ENCODE assay signal across 10 cellular contexts in genomic region chr5:80109549-80110478, GRCh38.
DNase-seq lines count a peak whose midpoint lies in the region; ATAC-seq, FAIRE-seq and TF ChIP-seq lines count a peak whose summit lies in the region.
"Had no signal": no experiment of that assay in that cellular context is flagged by ENCODE, and none has a peak within 500 bp of the region (broad histone marks: within the 10 kb centered on the region; RNA-seq: fewer than 3 reads in every experiment).

No MANE protein-coding gene starts in this region.

- H2BK15ac ChIP-seq in H1 (ENCODE audit: low read length), result peak overlapping the region; percentile 14

- H3K23me2 ChIP-seq in H1 (ENCODE audit: low read depth, low read length), result no peaks in the 10 kb centered on the region

- H3K79me2 ChIP-seq in Karpas-422 (ENCODE audit: low read length) (no peaks in the 10 kb centered on the region), H1 (ENCODE audit: control insufficient read depth in 1 of 2, insufficient read depth in 2 of 2, low read length in 2 of 2) (no peaks in the 10 kb centered on the region), PC-9 (ENCODE audit: low read depth) (no peaks in the 10 kb centered on the region)

- H3K27me3 ChIP-seq in Karpas-422 (ENCODE audit: low read length), result no peaks in the 10 kb centered on the region
- H3K27me3 ChIP-seq in H1 (replicated peaks in 1 of 4; ENCODE audit: control insufficient read depth in 3 of 4, extremely low read depth in 1 of 4, insufficient read depth in 3 of 4, low read length in 3 of 4), result no peaks in the 10 kb centered on the region
- H3K27me3 ChIP-seq in ovary, result no peaks in the 10 kb centered on the region
- H3K27me3 ChIP-seq in PC-9 (ENCODE audit: insufficient read depth, low read depth), result no peaks in the 10 kb centered on the region

- no peak overlapping the region for H3K9ac ChIP-seq in Karpas-422 (ENCODE audit: low read length)
- no peak overlapping the region for H3K9ac ChIP-seq in H1 (replicated peaks in 1 of 4; ENCODE audit: extremely low read depth in 1 of 4, low read depth in 3 of 4, low read length in 3 of 4)

- H3K4me3 ChIP-seq in Karpas-422 (ENCODE audit: low read length) (no peak overlapping the region), H1 (ENCODE audit: extremely low read depth in 1 of 4, insufficient read depth in 2 of 4, low read depth in 3 of 4, low read length in 4 of 4) (0 out of 8 replicates have a peak overlapping the region, but pooled peaks of 1 of the 4 experiments have one; percentile 4), ovary (no peak overlapping the region), PC-9 (no peak overlapping the region)

- peak overlapping the region; percentile 45 for H4K8ac ChIP-seq in H1 (ENCODE audit: extremely low read depth, insufficient read depth, low read length)

- peak overlapping the region; percentile 1 for H2BK120ac ChIP-seq in H1 (replicated peaks; ENCODE audit: low read depth, low read length)

- no peak for DNase-seq in Karpas-422
- peak in 1 of 2 experiments; percentile 63 for DNase-seq in H1 (ENCODE audit: low read depth in 1 of 2, low spot score in 2 of 2)
- DNase-seq in ovary, result peak in 3 of 5 donors; percentile 35 to 68 (median 37)
- no peak for DNase-seq in inferior parietal cortex (ENCODE audit: extremely low spot score)
- DNase-seq in PC-9, result no peak
- DNase-seq: effector memory CD4-positive, alpha-beta T cell; NCI-H748 treated with DMSO at 0.1 percent for 48 hours had no signal

- intact Hi-C loops in ovary (cut with DNase I), result loop anchor here in 1 of 4 donors (10.0 kb wide), 1 partner anchor 155 kb away; no protein-coding TSS in a partner anchor
- intact Hi-C loops in PC-9 (cut with micrococcal nuclease; ENCODE audit: unreplicated experiment), result no loop called here

- no peaks in the 10 kb centered on the region for H3K9me3 ChIP-seq in Karpas-422 (ENCODE audit: low read length)
- H3K9me3 ChIP-seq in H1 (ENCODE audit: insufficient read depth in 2 of 2, low read depth in 1 of 2, low read length in 1 of 2), result no peaks in the 10 kb centered on the region; a peak in 2 of 4 replicates
- H3K9me3 ChIP-seq in ovary, result no peaks in the 10 kb centered on the region
- H3K9me3 ChIP-seq in PC-9 (ENCODE audit: insufficient read depth, low read depth), result no peaks in the 10 kb centered on the region

- ATAC-seq in GM19463 (IDR thresholded peaks at IDR 0.05; ENCODE audit: unreplicated experiment) (peak; percentile 76), GM19467 (IDR thresholded peaks at IDR 0.05; ENCODE audit: unreplicated experiment) (no peak), GM19328 (IDR thresholded peaks at IDR 0.05; ENCODE audit: unreplicated experiment) (no peak)

- no peak overlapping the region for H2AK5ac ChIP-seq in H1 (ENCODE audit: low read depth, low read length)

- no peak overlapping the region for H3K4ac ChIP-seq in H1 (replicated peaks; ENCODE audit: insufficient read length, low read depth, low read length)

- FAIRE-seq in H1 (lab: Jason Lieb, UNC), result no peak

- BruUV-seq in PC-9 (replicated peaks; lab: Mats Ljungman, UMichigan), result no TSS peak

- H3K36me3 ChIP-seq in Karpas-422 (ENCODE audit: insufficient read depth, low read length) (no peaks in the 10 kb centered on the region), H1 (ENCODE audit: control insufficient read depth in 2 of 4, insufficient read depth in 4 of 4, low read length in 3 of 4) (no peaks in the 10 kb centered on the region), ovary (no peaks in the 10 kb centered on the region), PC-9 (ENCODE audit: low read depth) (no peaks in the 10 kb centered on the region)

- H4K5ac ChIP-seq in H1 (ENCODE audit: insufficient read length, low read depth, low read length), result no peak overlapping the region

- no peak for TF ChIP-seq POLR2A in H1 (IDR thresholded peaks at IDR 0.05; ENCODE audit: control extremely low read depth in 1 of 2, low read depth in 2 of 2, low read length in 2 of 2)
- TF ChIP-seq POLR2A in ovary (IDR thresholded peaks at IDR 0.05), result no peak

- TF ChIP-seq EP300 in H1 (IDR thresholded peaks at IDR 0.05; ENCODE audit: borderline replicate concordance in 1 of 2, low read depth in 2 of 2, low read length in 2 of 2), result no peak
- TF ChIP-seq EP300 in ovary (IDR thresholded peaks at IDR 0.05), result no peak

- H3K79me1 ChIP-seq in H1 (ENCODE audit: low read depth, low read length), result no peaks in the 10 kb centered on the region

- no peak overlapping the region for H3K23ac ChIP-seq in H1 (ENCODE audit: insufficient read length)

- POLR2A ChIA-PET in H1 (lab: Charles Lee; ENCODE audit: partially characterized antibody), result interaction anchor here (0.6 to 2.4 kb wide), 13 partner anchors 10 to 151 kb away, joined by 3 to 8 read pairs (median 3); no protein-coding TSS in a partner anchor
- POLR2A ChIA-PET in PC-9 (lab: Charles Lee; ENCODE audit: unreplicated experiment), result no interaction called here

- 0 out of 2 replicates have a peak overlapping the region, but pooled peaks have one; percentile 7 for H2BK5ac ChIP-seq in H1 (ENCODE audit: low read depth, low read length)

- no peaks in the 10 kb centered on the region for H3F3A ChIP-seq in PC-9 (ENCODE audit: insufficient read depth, low read depth)

- WGBS in H1 (ENCODE audit: extremely low coverage in 1 of 2, insufficient coverage in 1 of 2, insufficient read length in 1 of 2, insufficient replicate concordance in 2 of 2, low coverage in 1 of 2, low lambda C conversion rate in 2 of 2, missing lambda C conversion rate in 1 of 2), 2 experiments, result 62% methylated on average over 9 of the region's 9 CpGs; no CpG with 5 or more reads in 1 of the 2 experiments
- WGBS in ovary, 3 donors, result 17 to 26% (median 24%) methylated on average over 9 of the region's 9 CpGs

- peak overlapping the region; percentile 71; the same call in 1 of the 2 replicates for H3K18ac ChIP-seq in H1 (ENCODE audit: extremely low read depth, low read length)

- CTCF ChIA-PET in H1 (lab: Charles Lee; ENCODE audit: partially characterized antibody), result interaction anchor here (0.8 to 2.0 kb wide), 19 partner anchors 9 to 231 kb away, joined by 3 to 10 read pairs (median 4); no protein-coding TSS in a partner anchor
- CTCF ChIA-PET in PC-9 (lab: Charles Lee), result interaction anchor here (0.7 kb wide), 1 partner anchor 1084 kb away, joined by 4 read pairs; no protein-coding TSS in a partner anchor

- peak overlapping the region; percentile 59 for H4K91ac ChIP-seq in H1 (replicated peaks; ENCODE audit: insufficient read length, low read length)

- H3K56ac ChIP-seq in H1 (replicated peaks; ENCODE audit: insufficient read length, low read depth, low read length), result no peak overlapping the region

- TF ChIP-seq RAD21 in H1 (IDR thresholded peaks at IDR 0.05 in 1 of 2, conservative IDR thresholded peaks at IDR 0.05 in 1 of 2; ENCODE audit: low read depth in 2 of 2, low read length in 2 of 2), result no peak

- H2AFZ ChIP-seq in Karpas-422 (ENCODE audit: low read length) (no peak overlapping the region), H1 (ENCODE audit: low read length) (0 out of 2 replicates have a peak overlapping the region, but pooled peaks have one; percentile 14), PC-9 (no peak overlapping the region)

- no peak for TF ChIP-seq CTCF in H1 (IDR thresholded peaks at IDR 0.05; ENCODE audit: control extremely low read depth in 1 of 3, insufficient read depth in 1 of 3, low read depth in 1 of 3, low read length in 3 of 3)
- no peak for TF ChIP-seq CTCF in ovary (IDR thresholded peaks at IDR 0.05)
- TF ChIP-seq CTCF in PC-9 (conservative IDR thresholded peaks at IDR 0.05), result no peak

- H3K4me1 ChIP-seq in Karpas-422 (ENCODE audit: low read length) (peaks cover 6% of the 10 kb centered on the region), H1 (replicated peaks in 1 of 4; ENCODE audit: control insufficient read depth in 3 of 4, insufficient read depth in 4 of 4, low read length in 3 of 4) (peaks cover 6 to 19% (median 17%) of the 10 kb centered on the region in 4 experiments), ovary (ENCODE audit: insufficient read depth) (peaks cover 8% of the 10 kb centered on the region), PC-9 (replicated peaks; ENCODE audit: insufficient read depth) (no peaks in the 10 kb centered on the region)

- H3K4me2 ChIP-seq in Karpas-422 (ENCODE audit: low read depth, low read length, poor library complexity, severe bottlenecking), result peak overlapping the region; percentile 18
- H3K4me2 ChIP-seq in H1 (ENCODE audit: insufficient read depth in 1 of 2, low read depth in 2 of 2, low read length in 2 of 2), result peak overlapping the region in 1 of 2 experiments; percentile 15; a peak in 3 of 4 replicates
- H3K4me2 ChIP-seq in PC-9, result no peak overlapping the region

- 0 out of 2 replicates have a peak overlapping the region, but pooled peaks have one; percentile 18 for H2BK12ac ChIP-seq in H1 (ENCODE audit: low read depth, low read length)

- no peaks in the 10 kb centered on the region for H3K9me2 ChIP-seq in Karpas-422 (replicated peaks; ENCODE audit: insufficient read depth, low read length)
- H3K9me2 ChIP-seq in PC-9 (ENCODE audit: insufficient read depth), result no peaks in the 10 kb centered on the region

- H4K20me1 ChIP-seq in Karpas-422 (ENCODE audit: insufficient read depth, low read depth, low read length) (no peaks in the 10 kb centered on the region), H1 (replicated peaks in 1 of 2; ENCODE audit: control insufficient read depth in 1 of 2, insufficient read depth in 2 of 2, low read length in 2 of 2) (no peaks in the 10 kb centered on the region), PC-9 (ENCODE audit: insufficient read depth) (no peaks in the 10 kb centered on the region)

- H3K27ac ChIP-seq in Karpas-422 (ENCODE audit: low read length), result no peak overlapping the region
- H3K27ac ChIP-seq in H1 (ENCODE audit: low read depth, low read length), result no peak overlapping the region
- H3K27ac ChIP-seq in ovary, result no peak overlapping the region
- H3K27ac ChIP-seq in PC-9, result no peak overlapping the region

- H2BK20ac ChIP-seq in H1 (ENCODE audit: low read length), result peak overlapping the region; percentile 96; the same call in 1 of the 2 replicates

- H3K14ac ChIP-seq in H1 (ENCODE audit: insufficient read length), result no peak overlapping the region

TF ChIP-seq in H1, 55 proteins besides CTCF, POLR2A, EP300 and RAD21:
- 0 out of 2 replicates have a peak, but pooled peaks have one; percentile 46 for TF ChIP-seq TEAD4 (IDR thresholded peaks at IDR 0.05; ENCODE audit: low read depth, low read length)
- TF ChIP-seq CREB1 (IDR thresholded peaks at IDR 0.05), result no peak

Comparison
In these comparisons a context has a peak if more than half of its experiments do, and no peak if none do; other contexts are left out.
1. DNase-seq: peak in ovary (3 of 5); none in Karpas-422 (single experiment), inferior parietal cortex (single experiment) and PC-9 (0 of 2).